ENCODE assay signal across 26 cellular contexts in genomic region chr2:159243521-159243920, GRCh38.
"Had no signal": no experiment of that assay in that cellular context is flagged by ENCODE, and none has a peak within 500 bp of the region (broad histone marks: within the 10 kb centered on the region; RNA-seq: fewer than 3 reads in every experiment).

No MANE protein-coding gene starts in this region.

- ATAC-seq: activated CD4-positive, alpha-beta T cell treated with anti-CD3 and anti-CD28 coated beads for 36 hours; activated T-helper 17 cell treated with anti-CD3 and anti-CD28 coated beads, Interleukin-2, amount 50 U/mL, for 72 hours; T-cell had no signal

- H3K27ac Mint-ChIP-seq: activated CD4-positive, alpha-beta memory T cell treated with anti-CD3 and anti-CD28 coated beads, Interleukin-2, amount 10 ng/mL, durations not matched to agents 7 days and 5 days; activated CD4-positive, alpha-beta T cell treated with anti-CD3 and anti-CD28 coated beads for 36 hours; activated naive CD4-positive, alpha-beta T cell treated with anti-CD3 and anti-CD28 coated beads, Interleukin-2, amount 10 ng/mL, durations not matched to agents 7 days and 5 days; activated naive CD8-positive, alpha-beta T cell treated with anti-CD3 and anti-CD28 coated beads, Interleukin-2, amount 10 ng/mL, durations not matched to agents 7 days and 5 days; activated T-helper 17 cell treated with anti-CD3 and anti-CD28 coated beads, Interleukin-2, amount 50 U/mL, for 72 hours; T-cell had no signal

- H3K27me3 Mint-ChIP-seq: activated CD4-positive, alpha-beta memory T cell treated with anti-CD3 and anti-CD28 coated beads, Interleukin-2, amount 10 ng/mL, durations not matched to agents 7 days and 5 days; activated CD4-positive, alpha-beta T cell treated with anti-CD3 and anti-CD28 coated beads for 36 hours; activated naive CD4-positive, alpha-beta T cell treated with anti-CD3 and anti-CD28 coated beads, Interleukin-2, amount 10 ng/mL, durations not matched to agents 7 days and 5 days; activated naive CD8-positive, alpha-beta T cell treated with anti-CD3 and anti-CD28 coated beads, Interleukin-2, amount 10 ng/mL, durations not matched to agents 7 days and 5 days; activated T-helper 17 cell treated with anti-CD3 and anti-CD28 coated beads, Interleukin-2, amount 50 U/mL, for 72 hours; central memory CD8-positive, alpha-beta T cell; T-cell had no signal

- H3K4me1 Mint-ChIP-seq: activated CD4-positive, alpha-beta memory T cell treated with anti-CD3 and anti-CD28 coated beads, Interleukin-2, amount 10 ng/mL, durations not matched to agents 7 days and 5 days; activated CD4-positive, alpha-beta T cell treated with anti-CD3 and anti-CD28 coated beads for 36 hours; activated naive CD4-positive, alpha-beta T cell treated with anti-CD3 and anti-CD28 coated beads, Interleukin-2, amount 10 ng/mL, durations not matched to agents 7 days and 5 days; activated T-helper 17 cell treated with anti-CD3 and anti-CD28 coated beads, Interleukin-2, amount 50 U/mL, for 72 hours had no signal

- H3K27me3 ChIP-seq: adrenal gland had no signal

- H3K9me3 Mint-ChIP-seq: activated T-helper 17 cell treated with anti-CD3 and anti-CD28 coated beads, Interleukin-2, amount 50 U/mL, for 72 hours; central memory CD8-positive, alpha-beta T cell had no signal

- H3K4me1 ChIP-seq: adrenal gland had no signal

- H3K4me3 Mint-ChIP-seq: activated CD4-positive, alpha-beta memory T cell treated with anti-CD3 and anti-CD28 coated beads, Interleukin-2, amount 10 ng/mL, durations not matched to agents 7 days and 5 days; activated CD4-positive, alpha-beta T cell treated with anti-CD3 and anti-CD28 coated beads for 36 hours; activated naive CD4-positive, alpha-beta T cell treated with anti-CD3 and anti-CD28 coated beads, Interleukin-2, amount 10 ng/mL, durations not matched to agents 7 days and 5 days; activated naive CD8-positive, alpha-beta T cell treated with anti-CD3 and anti-CD28 coated beads, Interleukin-2, amount 10 ng/mL, durations not matched to agents 7 days and 5 days; activated T-helper 17 cell treated with anti-CD3 and anti-CD28 coated beads, Interleukin-2, amount 50 U/mL, for 72 hours; central memory CD8-positive, alpha-beta T cell; T-cell had no signal

- H3K27ac ChIP-seq: adrenal gland, SK-N-MC, VCaP had no signal

- DNase-seq: activated CD4-positive, alpha-beta memory T cell treated with anti-CD3 and anti-CD28 coated beads, Interleukin-2, amount 10 ng/mL, durations not matched to agents 7 days and 5 days; activated CD4-positive, alpha-beta T cell treated with anti-CD3 and anti-CD28 coated beads for 36 hours; activated CD4-positive, alpha-beta T cell treated with anti-CD3 and anti-CD28 coated beads, Interleukin-2, amount 50 U/mL, for 1 hour; activated gamma-delta T cell treated with Interleukin-2 at 50 U/mL for 16 hours; activated naive CD4-positive, alpha-beta T cell treated with anti-CD3 and anti-CD28 coated beads, Interleukin-2, amount 10 ng/mL, durations not matched to agents 7 days and 5 days; activated naive CD8-positive, alpha-beta T cell treated with anti-CD3 and anti-CD28 coated beads, Interleukin-2, amount 10 ng/mL, durations not matched to agents 7 days and 5 days; activated T-cell treated with anti-CD3 and anti-CD28 coated beads for 4 hours; activated T-cell treated with anti-CD3 and anti-CD28 coated beads, Interleukin-2, amount 50 U/mL, for 48 hours; adrenal gland; anterior cingulate cortex; KG1; NCI-H1092 treated with DMSO at 0.1 percent for 48 hours; NCI-H1417 treated with DMSO at 0.1 percent for 48 hours; NCI-H1694; NCI-H2029; NCI-H2107; NCI-H345; NCI-H510A; NCI-H69; SIG-M5; T-cell; T-helper 2 cell had no signal

- H3K4me3 ChIP-seq: adrenal gland, SK-N-MC had no signal
